Comparison of ENCODE assay signal across 20 cellular contexts in the genomic region with DNA sequence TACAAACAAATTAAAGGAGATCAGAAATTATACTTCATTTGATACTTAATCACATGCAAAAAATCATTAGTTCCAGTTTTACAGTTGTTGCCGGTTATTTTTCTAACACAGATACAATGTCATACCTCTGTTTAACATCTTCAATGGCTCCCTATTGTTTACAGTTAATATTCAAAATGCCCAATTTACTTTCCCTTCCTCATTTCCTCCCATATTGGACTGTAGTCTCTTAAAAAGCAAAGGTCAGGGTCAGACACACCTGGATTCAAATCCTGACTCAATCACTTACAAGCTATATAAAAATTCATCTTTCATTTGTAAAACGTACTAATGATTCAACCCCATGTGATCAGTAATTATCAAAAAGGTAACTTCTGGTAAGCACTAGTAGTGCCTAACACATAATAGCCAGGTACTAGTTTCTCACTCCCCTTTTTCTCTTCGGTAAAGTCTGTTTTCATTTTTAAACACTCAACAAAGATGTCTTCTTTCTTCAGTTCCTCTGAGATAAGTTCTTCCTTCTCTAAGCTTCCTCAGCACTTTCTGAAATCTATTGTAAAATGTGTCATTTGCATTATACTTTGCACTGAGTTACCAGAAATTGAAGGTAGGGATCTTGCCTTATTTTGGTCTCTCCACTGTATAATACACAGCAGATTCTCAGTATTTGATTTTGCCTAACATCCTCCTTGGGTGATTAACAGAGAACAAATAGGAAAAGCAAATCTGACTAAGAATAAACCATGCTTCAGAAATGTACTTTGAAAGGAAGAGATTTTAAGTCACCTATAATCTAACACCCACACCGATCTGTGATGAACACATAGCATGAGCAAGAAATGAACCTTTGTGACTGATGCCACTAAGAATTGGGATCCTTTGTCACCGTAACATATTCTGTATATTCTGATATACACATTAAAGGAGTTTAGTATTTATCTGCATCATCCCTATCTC. TPM values are rescaled to one million over a fixed set of nuclear protein-coding genes. Genes with fewer than 3 reads are reported as not detected.
DNase-seq lines count a peak whose midpoint lies in the region; ATAC-seq, FAIRE-seq and TF ChIP-seq lines count a peak whose summit lies in the region.
"Had no signal": no experiment of that assay in that cellular context is flagged by ENCODE, and none has a peak within 500 bp of the region (broad histone marks: within the 10 kb centered on the region; RNA-seq: fewer than 3 reads in every experiment).

No MANE protein-coding gene starts in this region.

- H3K4me3 ChIP-seq in DOHH2 (ENCODE audit: low read length) (peak overlapping the region; percentile 26), HepG2 (replicated peaks in 1 of 3; ENCODE audit: insufficient read depth in 1 of 3, low read depth in 2 of 3, low read length in 3 of 3) (no peak overlapping the region), kidney (ENCODE audit: low read length in 2 of 2) (no peak overlapping the region)
- H3K4me3 ChIP-seq: skin epidermis, thyroid gland had no signal

- in situ Hi-C loops in HepG2 (cut with HindIII; ENCODE audit: extremely low pct_ligation_motif_present, low pct_unique_long_range_greater_than_20kb), result no loop called here
- in situ Hi-C loops in KBM-7 (cut with MboI; ENCODE audit: low pct_unique_long_range_greater_than_20kb, low sequenced_read_pairs), result no loop called here

- H3K9me3 ChIP-seq in DOHH2 (ENCODE audit: control insufficient read depth, insufficient read depth, low read length) (peaks cover 21% of the 10 kb centered on the region), HepG2 (ENCODE audit: low read length) (no peaks in the 10 kb centered on the region), kidney (ENCODE audit: control insufficient read depth in 1 of 2, low read length in 2 of 2) (peaks cover 0 to 12% of the 10 kb centered on the region in 2 donors)
- H3K9me3 ChIP-seq: thyroid gland had no signal

- no peak overlapping the region for H3K9ac ChIP-seq in HepG2 (ENCODE audit: insufficient read depth, low read depth, low read length)
- H3K9ac ChIP-seq in kidney (ENCODE audit: low read length in 2 of 2), result no peak overlapping the region

- no peak for TF ChIP-seq POLR2A in HepG2 (IDR thresholded peaks at IDR 0.05; ENCODE audit: insufficient read depth in 1 of 2, low read depth in 2 of 2, low read length in 2 of 2)

- H3K27me3 ChIP-seq in DOHH2 (ENCODE audit: control insufficient read depth, low read length) (no peaks in the 10 kb centered on the region), HepG2 (ENCODE audit: control insufficient read depth in 1 of 2, insufficient read depth in 2 of 2, low read length in 2 of 2) (no peaks in the 10 kb centered on the region)
- H3K27me3 ChIP-seq: brain microvascular endothelial cell, thyroid gland had no signal

- H3K4me2 ChIP-seq in DOHH2 (ENCODE audit: low read length), result peak overlapping the region; percentile 42
- H3K4me2 ChIP-seq in HepG2 (ENCODE audit: low read depth, low read length), result no peak overlapping the region

- intact Hi-C loops in CD14-positive monocyte (cut with micrococcal nuclease) (loop anchor here in 1 of 2 donors (10.0 kb wide), 1 partner anchor 45 kb away; no protein-coding TSS in a partner anchor), HepG2 (cut with micrococcal nuclease; ENCODE audit: unreplicated experiment) (no loop called here), kidney (cut with DNase I) (no loop called here)

- TF ChIP-seq EP300 in HepG2 (IDR thresholded peaks at IDR 0.05; ENCODE audit: low read depth in 2 of 2, low read length in 2 of 2) (no peak), HepG2 (CRISPR knock-in tag; IDR thresholded peaks at IDR 0.05; ENCODE audit: borderline replicate concordance) (no peak)

- H4K20me1 ChIP-seq in DOHH2 (ENCODE audit: control insufficient read depth, insufficient read depth, low read depth, low read length) (peaks cover 13% of the 10 kb centered on the region; the same call in 1 of the 2 replicates), HepG2 (ENCODE audit: insufficient read depth, low read length) (peaks cover 10% of the 10 kb centered on the region)

- CTCF ChIA-PET in activated CD4-positive, alpha-beta memory T cell treated with anti-CD3 and anti-CD28 coated beads, Interleukin-2, amount 10 ng/mL, durations not matched to agents 7 days and 5 days (lab: Charles Lee), result interaction anchor here (0.5 kb wide), 1 partner anchor 51 kb away, joined by 3 read pairs; no protein-coding TSS in a partner anchor
- CTCF ChIA-PET in HepG2 (lab: Yijun Ruan, JAX; ENCODE audit: low intra/inter-chr PET ratio, low total read pairs), result no interaction called here

- TF ChIP-seq CTCF in CD14-positive monocyte (IDR thresholded peaks at IDR 0.05) (no peak), DOHH2 (IDR thresholded peaks at IDR 0.05; ENCODE audit: low read depth, low read length, poor library complexity, severe bottlenecking) (no peak), HepG2 (CRISPR knock-in tag; IDR thresholded peaks at IDR 0.05) (no peak), kidney (IDR thresholded peaks at IDR 0.05; ENCODE audit: borderline replicate concordance, extremely low read depth, insufficient read depth) (no peak)

- H3K4me1 Mint-ChIP-seq in CD14-positive monocyte, result peaks cover 31% of the 10 kb centered on the region
- peaks cover 21% of the 10 kb centered on the region for H3K4me1 Mint-ChIP-seq in activated CD4-positive, alpha-beta memory T cell treated with anti-CD3 and anti-CD28 coated beads, Interleukin-2, amount 10 ng/mL, durations not matched to agents 7 days and 5 days

- no peak for FAIRE-seq in HepG2 (lab: Jason Lieb, UNC)
- no peak for FAIRE-seq in kidney (lab: Jason Lieb, UNC)

- H3K4me1 ChIP-seq in DOHH2 (ENCODE audit: control insufficient read depth, low read length), result peaks cover 27% of the 10 kb centered on the region
- H3K4me1 ChIP-seq in HepG2 (ENCODE audit: insufficient read depth, low read length), result peaks cover 30% of the 10 kb centered on the region
- H3K4me1 ChIP-seq in kidney (ENCODE audit: control insufficient read depth in 1 of 2, insufficient read depth in 1 of 2, low read depth in 1 of 2, low read length in 2 of 2), result no peaks in the 10 kb centered on the region

- peaks cover 10% of the 10 kb centered on the region for H3F3A ChIP-seq in DOHH2 (ENCODE audit: control insufficient read depth, insufficient read depth)

- H3K27ac ChIP-seq in DOHH2 (ENCODE audit: low read depth, low read length), result peak overlapping the region; percentile 43
- no peak overlapping the region for H3K27ac ChIP-seq in HepG2 (ENCODE audit: extremely low read length, insufficient read depth, low read length)
- no peak overlapping the region for H3K27ac ChIP-seq in kidney (ENCODE audit: low read depth in 2 of 2, low read length in 2 of 2)
- H3K27ac ChIP-seq: brain microvascular endothelial cell, RWPE1, skin epidermis, thyroid gland had no signal

- no peaks in the 10 kb centered on the region for H3K9me2 ChIP-seq in DOHH2 (replicated peaks; ENCODE audit: control insufficient read depth, low read length)

- 94% methylated on average over 5 of the region's 5 CpGs for WGBS in HepG2 (ENCODE audit: low lambda C conversion rate)

- H3K4me3 Mint-ChIP-seq in CD14-positive monocyte, result peak overlapping the region in 1 of 2 donors; percentile 32
- H3K4me3 Mint-ChIP-seq in activated CD4-positive, alpha-beta memory T cell treated with anti-CD3 and anti-CD28 coated beads, Interleukin-2, amount 10 ng/mL, durations not matched to agents 7 days and 5 days, result no peak overlapping the region
- H3K4me3 Mint-ChIP-seq: activated naive CD8-positive, alpha-beta T cell treated with anti-CD3 and anti-CD28 coated beads, Interleukin-2, amount 10 ng/mL, durations not matched to agents 7 days and 5 days; H9 had no signal

- DNase-seq in CD14-positive monocyte (ENCODE audit: low spot score) (no peak), HepG2 (ENCODE audit: low spot score) (no peak), SKM-1 treated with dmso at 0.1 percent for 144 hours (lab: John Stamatoyannopoulos, UW; ENCODE audit: unreplicated experiment) (no peak), kidney (no peak), KBM-7 (no peak)
- DNase-seq in activated CD4-positive, alpha-beta memory T cell treated with anti-CD3 and anti-CD28 coated beads, Interleukin-2, amount 10 ng/mL, durations not matched to agents 7 days and 5 days, result no peak
- DNase-seq: activated naive CD8-positive, alpha-beta T cell treated with anti-CD3 and anti-CD28 coated beads, Interleukin-2, amount 10 ng/mL, durations not matched to agents 7 days and 5 days; brain microvascular endothelial cell; DMS79; H9; Kasumi-1; NCI-H1417 treated with DMSO at 0.1 percent for 48 hours; stimulated activated CD4-positive, alpha-beta T cell treated with anti-CD3 and anti-CD28 coated beads, Interleukin-4, amount 100 ng/mL, for 4 hours; stimulated activated CD8-positive, alpha-beta memory T cell treated with anti-CD3 and anti-CD28 coated beads, Interleukin-4, amount 100 ng/mL, for 48 hours; thyroid gland had no signal

- peaks cover 3 to 24% of the 10 kb centered on the region in 2 donors for H3K36me3 Mint-ChIP-seq in CD14-positive monocyte
- peaks cover 39% of the 10 kb centered on the region for H3K36me3 Mint-ChIP-seq in activated CD4-positive, alpha-beta memory T cell treated with anti-CD3 and anti-CD28 coated beads, Interleukin-2, amount 10 ng/mL, durations not matched to agents 7 days and 5 days (ENCODE audit: low read depth)

- ATAC-seq in HepG2 (no peak), HG03039 (IDR thresholded peaks at IDR 0.05; ENCODE audit: unreplicated experiment) (no peak)
- ATAC-seq: esophagus mucosa had no signal

- BruUV-seq in HepG2 (replicated peaks; lab: Mats Ljungman, UMichigan), result TSS peak; percentile 25

- H3K79me2 ChIP-seq in DOHH2 (ENCODE audit: control insufficient read depth, low read length) (peaks cover 100% of the 10 kb centered on the region), HepG2 (ENCODE audit: insufficient read depth, low read length) (peaks cover 69% of the 10 kb centered on the region)

- H3K27ac Mint-ChIP-seq in CD14-positive monocyte, result peak overlapping the region in 6 of 7 donors; percentile 19 to 77 (median 38)
- peak overlapping the region; percentile 4 for H3K27ac Mint-ChIP-seq in activated CD4-positive, alpha-beta memory T cell treated with anti-CD3 and anti-CD28 coated beads, Interleukin-2, amount 10 ng/mL, durations not matched to agents 7 days and 5 days
- H3K27ac Mint-ChIP-seq: activated naive CD8-positive, alpha-beta T cell treated with anti-CD3 and anti-CD28 coated beads, Interleukin-2, amount 10 ng/mL, durations not matched to agents 7 days and 5 days had no signal

- peaks cover 0 to 3% (median 3%) of the 10 kb centered on the region in 7 donors for H3K9me3 Mint-ChIP-seq in CD14-positive monocyte
- H3K9me3 Mint-ChIP-seq in activated CD4-positive, alpha-beta memory T cell treated with anti-CD3 and anti-CD28 coated beads, Interleukin-2, amount 10 ng/mL, durations not matched to agents 7 days and 5 days, result peaks cover 23% of the 10 kb centered on the region

- H3K36me3 ChIP-seq in DOHH2 (ENCODE audit: control insufficient read depth, low read length) (peaks cover 23% of the 10 kb centered on the region), HepG2 (replicated peaks in 1 of 2; ENCODE audit: control insufficient read depth in 1 of 2, insufficient read depth in 2 of 2, low read length in 2 of 2) (no peaks in the 10 kb centered on the region), kidney (ENCODE audit: control insufficient read depth in 1 of 2, insufficient read depth in 2 of 2, low read length in 2 of 2) (no peaks in the 10 kb centered on the region)
- H3K36me3 ChIP-seq: brain microvascular endothelial cell, thyroid gland had no signal

- H2AFZ ChIP-seq in HepG2 (ENCODE audit: low read length), result no peak overlapping the region

- POLR2A ChIA-PET in activated CD4-positive, alpha-beta memory T cell treated with anti-CD3 and anti-CD28 coated beads, Interleukin-2, amount 10 ng/mL, durations not matched to agents 7 days and 5 days (lab: Charles Lee), result no interaction called here
- POLR2A ChIA-PET in HepG2 (lab: Yijun Ruan, JAX), result no interaction called here

- no peak for TF ChIP-seq RAD21 in HepG2 (CRISPR knock-in tag; IDR thresholded peaks at IDR 0.05)

- no peaks in the 10 kb centered on the region for H3K27me3 Mint-ChIP-seq in CD14-positive monocyte (ENCODE audit: low read depth in 3 of 3)
- no peaks in the 10 kb centered on the region for H3K27me3 Mint-ChIP-seq in activated CD4-positive, alpha-beta memory T cell treated with anti-CD3 and anti-CD28 coated beads, Interleukin-2, amount 10 ng/mL, durations not matched to agents 7 days and 5 days
- H3K27me3 Mint-ChIP-seq: activated naive CD8-positive, alpha-beta T cell treated with anti-CD3 and anti-CD28 coated beads, Interleukin-2, amount 10 ng/mL, durations not matched to agents 7 days and 5 days had no signal

RNA-seq across cellular contexts. Expression of gene KMT2C, which starts 16.1 kb away (rescaled TPM):
- 1 to 10 TPM; 4.5 to 7.3 TPM for polyA plus RNA-seq in CD14-positive monocyte
- total RNA-seq in activated CD4-positive, alpha-beta memory T cell treated with anti-CD3 and anti-CD28 coated beads, Interleukin-2, amount 10 ng/mL, durations not matched to agents 7 days and 5 days, result 10 to 100 TPM; 58.9 to 63.4 TPM
- total RNA-seq in HepG2 (2016; rRNA removed; fragmentation: Illumina TruSeq; extraction: Trizol), result 14.4 and 22.9 TPM in 2 replicates
- 27.0 and 27.7 TPM in 2 replicates for total RNA-seq in HepG2 (2016; cell fraction: cytosol; rRNA removed; fragmentation: Illumina TruSeq; extraction: Trizol; ENCODE audit: low read depth)
- total RNA-seq in HepG2 (2016; cell fraction: insoluble cytoplasmic fraction; rRNA removed; fragmentation: Illumina TruSeq; extraction: Trizol), result 14.4 and 19.1 TPM in 2 replicates
- 17.0 and 21.9 TPM in 2 replicates for total RNA-seq in HepG2 (2016; cell fraction: membrane; rRNA removed; fragmentation: Illumina TruSeq; extraction: Trizol)
- 48.1 and 51.6 TPM in 2 replicates for total RNA-seq in HepG2 (2016; cell fraction: nucleus; rRNA removed; fragmentation: Illumina TruSeq; extraction: Trizol)
- 7.1 and 7.5 TPM in 2 replicates for polyA plus RNA-seq in HepG2 (2011; rRNA removed)
- 4.1 and 6.3 TPM in 2 replicates for polyA plus RNA-seq in HepG2 (2011; cell fraction: cytosol; rRNA removed)
- 15.2 and 17.5 TPM in 2 replicates for polyA plus RNA-seq in HepG2 (2011; cell fraction: nucleus; rRNA removed)
- 11.9 and 12.7 TPM in 2 replicates for polyA plus RNA-seq in HepG2 (2012)
- polyA plus RNA-seq in HepG2 (2016; cell fraction: cytosol; fragmentation: Illumina TruSeq; extraction: Trizol; ENCODE audit: low read depth), result 0.25 and 0.36 TPM in 2 replicates
- 5.8 and 7.4 TPM in 2 replicates for polyA plus RNA-seq in HepG2 (2016; cell fraction: insoluble cytoplasmic fraction; fragmentation: Illumina TruSeq; extraction: Trizol; ENCODE audit: low read depth)
- polyA plus RNA-seq in HepG2 (2016; cell fraction: membrane; fragmentation: Illumina TruSeq; extraction: Trizol; ENCODE audit: low read depth), result 0.54 and 1.00 TPM in 2 replicates
- 14.9 and 20.0 TPM in 2 replicates for polyA plus RNA-seq in HepG2 (2016; cell fraction: nucleus; fragmentation: Illumina TruSeq; extraction: Trizol; ENCODE audit: insufficient read depth, low read depth)
- polyA minus RNA-seq in HepG2 (2011; rRNA and poly(A)+ RNA removed; ENCODE audit: low replicate concordance), result 22.0 and 25.5 TPM in 2 replicates
- polyA minus RNA-seq in HepG2 (2011; cell fraction: cytosol; rRNA and poly(A)+ RNA removed), result 17.4 and 19.6 TPM in 2 replicates
- polyA minus RNA-seq in HepG2 (2011; cell fraction: nucleus; rRNA and poly(A)+ RNA removed), result 87.2 and 102 TPM in 2 replicates
- 102 TPM for total RNA-seq in kidney
- 4.8 TPM for polyA plus RNA-seq in kidney (ENCODE audit: insufficient read depth, low read depth, low replicate concordance)
